8 cellular contexts compared by ENCODE assay signal in genomic region chr3:113532698-113533533, GRCh38. TPM values are rescaled to one million over a fixed set of nuclear protein-coding genes. Genes with fewer than 3 reads are reported as not detected.
DNase-seq lines count a peak whose midpoint lies in the region; ATAC-seq and TF ChIP-seq lines count a peak whose summit lies in the region.

No MANE protein-coding gene starts in this region.

- POLR2A ChIA-PET in AG04449 (lab: Yijun Ruan, JAX), result no interaction called here

- H3K36me3 ChIP-seq in lower lobe of right lung, result no peaks in the 10 kb centered on the region

- H3K4me1 ChIP-seq in lower lobe of right lung, result peaks cover 29% of the 10 kb centered on the region

- no peak for TF ChIP-seq CTCF in AG04449 (IDR thresholded peaks at IDR 0.05; ENCODE audit: insufficient read depth, low read length, missing control alignments)
- peak; percentile 27 for TF ChIP-seq CTCF in VCaP (conservative IDR thresholded peaks at IDR 0.05)
- TF ChIP-seq CTCF in lower lobe of right lung (IDR thresholded peaks at IDR 0.05), result no peak

- H3K4me3 ChIP-seq in AG04449 (ENCODE audit: low read depth, low read length) (peak overlapping the region; percentile 55), lower lobe of right lung (peak overlapping the region; percentile 70)

- no peaks in the 10 kb centered on the region for H3K9me3 ChIP-seq in lower lobe of right lung

- H3K27me3 ChIP-seq in lower lobe of right lung (ENCODE audit: low read depth), result peaks cover 14% of the 10 kb centered on the region

- DNase-seq in AG04449 (ENCODE audit: low read depth, low spot score) (no peak), cerebellum (ENCODE audit: low spot score) (peak; percentile 46), lower lobe of right lung (peak; percentile 50), glomerular visceral epithelial cell (ENCODE audit: extremely low spot score) (no peak)
- DNase-seq in stimulated activated CD8-positive, alpha-beta memory T cell treated with anti-CD3 and anti-CD28 coated beads, Interleukin-4, amount 100 ng/mL, for 1 hour (ENCODE audit: low read depth in 2 of 2, low spot score in 1 of 2), result peak; percentile 18 to 31

- intact Hi-C loops in lower lobe of right lung (cut with DNase I), result no loop called here

- CTCF ChIA-PET in AG04449 (lab: Yijun Ruan, JAX), result no interaction called here

- ATAC-seq in GM18870 (IDR thresholded peaks at IDR 0.05; ENCODE audit: unreplicated experiment), result peak; percentile 9
- ATAC-seq in HG03159 (IDR thresholded peaks at IDR 0.05; ENCODE audit: unreplicated experiment), result peak; percentile 35
- peak; percentile 76 to 82 for ATAC-seq in lower lobe of right lung

- peak overlapping the region; percentile 61 for H3K27ac ChIP-seq in VCaP
- peak overlapping the region; percentile 78 for H3K27ac ChIP-seq in lower lobe of right lung

RNA-seq across cellular contexts. Expression of gene SIDT1, which starts 0.6 kb away (rescaled TPM):
- total RNA-seq in cerebellum (37.4 TPM), lower lobe of right lung (5.3 TPM)

RNA-seq across cellular contexts. Expression of gene SPICE1, which starts 18.0 kb away (rescaled TPM):
- 25.0 TPM for total RNA-seq in cerebellum
- total RNA-seq in lower lobe of right lung, result 19.7 TPM

Comparison
In these comparisons a context has a peak if more than half of its experiments do, and no peak if none do; other contexts are left out.
1. DNase-seq: peak in cerebellum (single experiment), lower lobe of right lung (single experiment) and stimulated activated CD8-positive, alpha-beta memory T cell treated with anti-CD3 and anti-CD28 coated beads, Interleukin-4, amount 100 ng/mL, for 1 hour (2 of 2); none in AG04449 (single experiment) and glomerular visceral epithelial cell (single experiment).
2. ATAC-seq: peak in every context shown above with its lines; median percentile 79 in lower lobe of right lung; 35 in HG03159; 9 in GM18870.